Comparison of ENCODE assay signal across 9 cellular contexts in genomic region chr6:45001663-45002062, GRCh38.
DNase-seq lines count a peak whose midpoint lies in the region; ATAC-seq lines count a peak whose summit lies in the region.
"Had no signal": no experiment of that assay in that cellular context is flagged by ENCODE, and none has a peak within 500 bp of the region (broad histone marks: within the 10 kb centered on the region; RNA-seq: fewer than 3 reads in every experiment).

No MANE protein-coding gene starts in this region.

- no peak overlapping the region for H3K4ac ChIP-seq in neuronal stem cell (ENCODE audit: low read length)

- no peak overlapping the region for H3K18ac ChIP-seq in neuronal stem cell (ENCODE audit: low read length)

- no peak overlapping the region for H3K9ac ChIP-seq in neuronal stem cell (ENCODE audit: low read depth, low read length, poor library complexity)

- peaks cover 0 to 2% of the 10 kb centered on the region in 2 donors for H3K36me3 ChIP-seq in neuronal stem cell (replicated peaks in 1 of 2; ENCODE audit: control insufficient read depth in 2 of 2, insufficient read depth in 2 of 2, low read length in 2 of 2)

- no peak overlapping the region for H2BK5ac ChIP-seq in neuronal stem cell (ENCODE audit: low read length)

- H3K4me2 ChIP-seq in neuronal stem cell (ENCODE audit: insufficient read depth, low read length, poor library complexity, severe bottlenecking) = no peak overlapping the region

- no CpG with 5 or more reads among the region's 1 CpG for WGBS in neuronal stem cell (ENCODE audit: extremely low coverage in 2 of 2, insufficient read length in 2 of 2, insufficient replicate concordance in 1 of 2), 2 donors

- H3K9me3 ChIP-seq in neuronal stem cell (replicated peaks in 1 of 2; ENCODE audit: control insufficient read depth in 2 of 2, insufficient read depth in 1 of 2, low read depth in 1 of 2, low read length in 2 of 2) = peaks cover 0 to 6% of the 10 kb centered on the region in 2 donors

- H3K79me1 ChIP-seq in neuronal stem cell (ENCODE audit: low read depth, low read length) = no peaks in the 10 kb centered on the region

- intact Hi-C loops in posterior cingulate gyrus (cut with DNase I) = no loop called here

- H3K27ac ChIP-seq in neuronal stem cell (replicated peaks; ENCODE audit: low read length) = no peak overlapping the region

- H3K23ac ChIP-seq in neuronal stem cell (ENCODE audit: low read depth, low read length, poor library complexity) = no peak overlapping the region

- no peak overlapping the region for H2AFZ ChIP-seq in neuronal stem cell (ENCODE audit: low read length)

- peak; percentile 64 for DNase-seq in fibroblast of peridontal ligament (ENCODE audit: extremely low read depth)
- DNase-seq in posterior cingulate gyrus = no peak
- DNase-seq in neuronal stem cell (ENCODE audit: low spot score) = no peak
- no peak for DNase-seq in SHP77 treated with DMSO at 0.1 percent for 48 hours (lab: John Stamatoyannopoulos, UW)
- no peak for DNase-seq in NCI-H187 treated with DMSO at 0.1 percent for 48 hours (lab: John Stamatoyannopoulos, UW)
- DNase-seq: NCI-H345 had no signal

- no peak overlapping the region for H2AK5ac ChIP-seq in neuronal stem cell (ENCODE audit: low read depth, low read length)

- no peak overlapping the region for H3K14ac ChIP-seq in neuronal stem cell (ENCODE audit: low read length)

- H4K91ac ChIP-seq in neuronal stem cell (ENCODE audit: low read depth, low read length, poor library complexity) = no peak overlapping the region

- no peaks in the 10 kb centered on the region for H3K4me1 ChIP-seq in neuronal stem cell (ENCODE audit: control insufficient read depth in 2 of 2, insufficient read depth in 1 of 2, low read depth in 1 of 2, low read length in 2 of 2)

- no peak overlapping the region for H2BK12ac ChIP-seq in neuronal stem cell (ENCODE audit: low read length)

- ATAC-seq in GM18868 (IDR thresholded peaks at IDR 0.05; ENCODE audit: unreplicated experiment) = peak; percentile 99
- peak; percentile 99 for ATAC-seq in GM21717 (IDR thresholded peaks at IDR 0.05; ENCODE audit: unreplicated experiment)
- ATAC-seq in HG03520 (IDR thresholded peaks at IDR 0.05; ENCODE audit: unreplicated experiment) = peak; percentile 99

- no peaks in the 10 kb centered on the region for H3K27me3 ChIP-seq in neuronal stem cell (ENCODE audit: control insufficient read depth in 3 of 3, insufficient read depth in 3 of 3, low read depth in 1 of 3, low read length in 3 of 3)

- no peak overlapping the region for H4K8ac ChIP-seq in neuronal stem cell (ENCODE audit: low read depth, low read length)

- no peak overlapping the region for H2BK15ac ChIP-seq in neuronal stem cell (ENCODE audit: low read length)

- no peak overlapping the region for H3K4me3 ChIP-seq in neuronal stem cell (ENCODE audit: low read length in 2 of 2)

- no peak overlapping the region for H2BK120ac ChIP-seq in neuronal stem cell (ENCODE audit: low read depth, low read length)
